In the genomic region with DNA sequence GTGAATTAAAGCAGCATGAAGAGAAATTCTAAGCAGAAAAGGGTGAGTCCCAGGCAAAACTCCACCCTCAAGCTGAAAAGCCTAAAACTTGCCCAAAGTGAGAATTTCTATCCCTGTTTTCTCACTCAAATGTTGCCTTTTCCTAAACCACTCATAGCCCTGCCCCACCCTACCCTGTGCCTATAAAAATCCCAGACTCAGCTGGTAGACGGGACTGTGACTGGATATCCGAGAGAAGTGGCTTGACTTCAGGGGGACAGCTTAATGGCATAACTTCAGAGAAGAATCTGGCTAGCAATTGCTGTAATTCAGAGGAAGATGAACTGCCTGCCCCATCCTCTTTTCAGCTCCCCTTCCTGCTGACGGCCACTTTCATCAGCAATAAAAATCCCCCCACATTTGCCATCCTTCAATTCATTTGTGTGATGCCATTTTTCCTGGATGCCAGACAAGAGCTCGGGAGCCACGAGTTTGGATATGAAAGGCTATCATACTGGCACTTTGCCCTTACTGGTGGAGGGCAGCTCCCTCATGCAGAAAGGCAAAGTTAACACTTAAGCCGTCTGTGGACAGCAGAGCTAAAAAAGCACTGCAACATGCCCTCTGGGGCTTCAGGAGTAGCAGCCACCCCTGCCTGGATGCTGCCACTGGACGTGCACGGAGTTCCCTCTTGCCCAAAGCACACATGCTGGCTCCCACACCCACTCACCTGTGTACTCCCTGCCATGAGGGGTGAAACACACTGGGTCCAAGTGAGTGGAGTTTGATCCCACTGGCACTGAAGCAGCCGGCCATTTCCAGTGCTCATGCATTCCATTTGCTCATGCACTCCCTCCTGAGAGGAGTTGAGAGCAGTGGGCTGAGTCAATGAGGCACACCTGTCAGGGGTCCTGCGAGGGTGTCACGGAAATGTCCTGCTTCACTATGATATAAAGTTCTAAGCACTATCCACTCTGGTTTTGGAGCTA, we compare ENCODE assay signal across 23 cellular contexts.
DNase-seq lines count a peak whose midpoint lies in the region; ATAC-seq and TF ChIP-seq lines count a peak whose summit lies in the region.
"Had no signal": no experiment of that assay in that cellular context is flagged by ENCODE, and none has a peak within 500 bp of the region (broad histone marks: within the 10 kb centered on the region; RNA-seq: fewer than 3 reads in every experiment).

No MANE protein-coding gene starts in this region.

- ATAC-seq in Right ventricle myocardium inferior: no peak
- no peak for ATAC-seq in GM21723 (IDR thresholded peaks at IDR 0.05; ENCODE audit: unreplicated experiment)
- ATAC-seq: A549, GM12878 had no signal

- peak overlapping the region; percentile 46 for H3K27ac ChIP-seq in left ventricle myocardium inferior (replicated peaks)
- no peak overlapping the region for H3K27ac ChIP-seq in neural progenitor cell
- H3K27ac ChIP-seq: A549, GM23248, HL-60 had no signal

- H3K9me3 ChIP-seq in left ventricle myocardium inferior (replicated peaks): no peaks in the 10 kb centered on the region
- H3K9me3 ChIP-seq in neural progenitor cell (ENCODE audit: low read depth): no peaks in the 10 kb centered on the region
- H3K9me3 ChIP-seq: A549, Caco-2 had no signal

- no peaks in the 10 kb centered on the region for H3K9me3 Mint-ChIP-seq in neural progenitor cell
- H3K9me3 Mint-ChIP-seq: CD4-positive, alpha-beta T cell had no signal

- DNase-seq in left ventricle myocardium inferior (peak; percentile 14), Right ventricle myocardium inferior (ENCODE audit: missing footprints) (no peak), glomerular visceral epithelial cell (ENCODE audit: extremely low spot score) (peak; percentile 2), neural progenitor cell (ENCODE audit: low spot score) (no peak), NOMO-1 treated with dmso at 0.1 percent for 144 hours (lab: John Stamatoyannopoulos, UW; ENCODE audit: unreplicated experiment) (no peak), islet precursor cell (no peak)
- DNase-seq: Caco-2; CD4-positive, alpha-beta T cell; DND-41; GM23248; HCEC 1CT; KG1; NCI-H1092; NCI-H1436; NCI-H1930; NCI-H2227 treated with DMSO at 0.1 percent for 48 hours; NCI-H510A; NCI-H748 treated with DMSO at 0.1 percent for 48 hours; SHP77 had no signal

- H3K4me2 ChIP-seq in neural progenitor cell: no peak overlapping the region
- H3K4me2 ChIP-seq: A549 had no signal

- no peaks in the 10 kb centered on the region for H3K27me3 ChIP-seq in left ventricle myocardium inferior (ENCODE audit: low read depth)
- no peaks in the 10 kb centered on the region for H3K27me3 ChIP-seq in neural progenitor cell

- intact Hi-C loops in left ventricle myocardium inferior (cut with micrococcal nuclease) (no loop called here), Right ventricle myocardium inferior (cut with DNase I) (no loop called here)

- H3K4me1 ChIP-seq in left ventricle myocardium inferior: peaks cover 5% of the 10 kb centered on the region
- H3K4me1 ChIP-seq in neural progenitor cell: no peaks in the 10 kb centered on the region
- H3K4me1 ChIP-seq: A549, Caco-2 had no signal

- H3K36me3 ChIP-seq in left ventricle myocardium inferior (no peaks in the 10 kb centered on the region), neural progenitor cell (no peaks in the 10 kb centered on the region)

- peak overlapping the region; percentile 26 for H3K4me3 ChIP-seq in left ventricle myocardium inferior
- no peak overlapping the region for H3K4me3 ChIP-seq in neural progenitor cell
- H3K4me3 ChIP-seq: A549, GM12878, GM23248 had no signal

- no peaks in the 10 kb centered on the region for H3K4me1 Mint-ChIP-seq in neural progenitor cell

- H3K4me3 Mint-ChIP-seq in neural progenitor cell: no peak overlapping the region
- H3K4me3 Mint-ChIP-seq: CD4-positive, alpha-beta T cell had no signal

- no peak for TF ChIP-seq CTCF in left ventricle myocardium inferior (IDR thresholded peaks at IDR 0.05; ENCODE audit: borderline replicate concordance)
- no peak for TF ChIP-seq CTCF in neural progenitor cell (IDR thresholded peaks at IDR 0.05)

- H3F3A ChIP-seq in neural progenitor cell (ENCODE audit: low read depth): no peaks in the 10 kb centered on the region

- no peaks in the 10 kb centered on the region for H3K27me3 Mint-ChIP-seq in neural progenitor cell (ENCODE audit: insufficient read depth, low read depth)
- H3K27me3 Mint-ChIP-seq: CD4-positive, alpha-beta T cell had no signal

- H3K79me2 ChIP-seq in neural progenitor cell (ENCODE audit: low read depth): no peaks in the 10 kb centered on the region

- no peaks in the 10 kb centered on the region for H3K36me3 Mint-ChIP-seq in neural progenitor cell

- no peak overlapping the region for H3K27ac Mint-ChIP-seq in neural progenitor cell
- H3K27ac Mint-ChIP-seq: CD4-positive, alpha-beta T cell had no signal

- H4K20me1 ChIP-seq in neural progenitor cell (ENCODE audit: low read depth): no peaks in the 10 kb centered on the region

- H3K9ac ChIP-seq in neural progenitor cell: no peak overlapping the region
- H3K9ac ChIP-seq: GM23248 had no signal

- peak overlapping the region; percentile 10 for H2AFZ ChIP-seq in neural progenitor cell (replicated peaks)
- H2AFZ ChIP-seq: GM23248 had no signal

Comparison
In these comparisons a context has a peak if more than half of its experiments do, and no peak if none do; other contexts are left out.
1. DNase-seq: peak in left ventricle myocardium inferior (single experiment) and glomerular visceral epithelial cell (single experiment); none in Right ventricle myocardium inferior (single experiment), neural progenitor cell (single experiment), NOMO-1 treated with dmso at 0.1 percent for 144 hours (single experiment) and islet precursor cell (single experiment).